ENCODE assay signal across 28 cellular contexts in genomic region chr14:62706217-62706616, GRCh38.
"Had no signal": no experiment of that assay in that cellular context is flagged by ENCODE, and none has a peak within 500 bp of the region (broad histone marks: within the 10 kb centered on the region; RNA-seq: fewer than 3 reads in every experiment).

No MANE protein-coding gene starts in this region.

- H3K36me3 ChIP-seq: adrenal gland, brain microvascular endothelial cell, MG63, SJCRH30 had no signal

- H3K9me3 ChIP-seq: adrenal gland, MG63, SJCRH30 had no signal

- DNase-seq: activated CD4-positive, alpha-beta T cell treated with anti-CD3 and anti-CD28 coated beads, Interleukin-2, amount 10 ng/mL, durations not matched to agents 7 days and 5 days; activated CD4-positive, alpha-beta T cell treated with anti-CD3 and anti-CD28 coated beads, Interleukin-2, amount 50 U/mL, for 48 hours; activated CD8-positive, alpha-beta T cell treated with anti-CD3 and anti-CD28 coated beads, Interleukin-2, amount 10 ng/mL, durations not matched to agents 7 days and 5 days; activated gamma-delta T cell; activated naive CD4-positive, alpha-beta T cell treated with Interleukin-2 at 50 U/mL for 16 hours; activated naive CD8-positive, alpha-beta T cell treated with anti-CD3 and anti-CD28 coated beads, Interleukin-2, amount 10 ng/mL, durations not matched to agents 7 days and 5 days; activated T-cell treated with anti-CD3 and anti-CD28 coated beads, Interleukin-2, amount 50 U/mL, for 24 hours; adrenal gland; anterior cingulate cortex; brain microvascular endothelial cell; central memory CD4-positive, alpha-beta T cell; Kasumi-1; MG63; NCI-H1048; NCI-H1105 treated with DMSO at 0.1 percent for 48 hours; NCI-H1436; NCI-H187; NCI-H2029 treated with DMSO at 0.1 percent for 48 hours; NCI-H2107; NCI-H2171; NCI-H510A; NCI-H526; NCI-H748 treated with DMSO at 0.1 percent for 48 hours; NK-92 treated with Interleukin-12 subunit alpha and Interleukin-12 subunit beta, amount 100 ng/mL, for 24 hours; SHP77; SJCRH30; T1000 had no signal

- ATAC-seq: activated CD8-positive, alpha-beta T cell treated with anti-CD3 and anti-CD28 coated beads, Interleukin-2, amount 10 ng/mL, durations not matched to agents 7 days and 5 days had no signal

- H3K27me3 ChIP-seq: adrenal gland, brain microvascular endothelial cell, MG63, SJCRH30 had no signal

- H3K27ac ChIP-seq: adrenal gland, brain microvascular endothelial cell, SJCRH30, SK-N-MC had no signal

- H3K4me1 ChIP-seq: adrenal gland, SJCRH30 had no signal

- H3K4me3 ChIP-seq: adrenal gland, MG63, SJCRH30, SK-N-MC had no signal
